Comparison of ENCODE assay signal across 15 cellular contexts in the genomic region with DNA sequence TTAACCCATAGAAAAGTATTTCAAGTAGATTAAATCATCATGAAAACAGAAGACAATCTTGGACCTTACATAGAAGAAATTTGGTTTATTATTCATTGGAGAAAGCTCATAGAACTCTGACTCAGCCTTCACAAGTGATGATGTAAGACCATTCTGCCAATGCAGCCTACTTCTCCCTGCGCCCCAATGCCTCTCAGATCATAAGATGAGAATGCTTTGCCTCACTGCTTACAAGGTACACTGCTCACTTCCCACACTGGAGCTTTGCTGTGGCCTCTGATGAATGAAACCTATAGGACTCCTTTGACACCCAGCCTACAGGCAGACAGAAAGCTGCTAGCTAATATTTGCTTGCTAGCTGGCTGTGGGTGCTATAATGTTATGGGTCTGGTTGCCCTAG.
DNase-seq lines count a peak whose midpoint lies in the region; TF ChIP-seq lines count a peak whose summit lies in the region.
"Had no signal": no experiment of that assay in that cellular context is flagged by ENCODE, and none has a peak within 500 bp of the region (broad histone marks: within the 10 kb centered on the region; RNA-seq: fewer than 3 reads in every experiment).

No MANE protein-coding gene starts in this region.

- no peak for TF ChIP-seq CTCF in epithelial cell of esophagus (IDR thresholded peaks at IDR 0.05; ENCODE audit: insufficient read depth, low read depth, low read length, missing control alignments)

- peak; percentile 43 for DNase-seq in HT1080 (ENCODE audit: low read depth)
- peak; percentile 9 for DNase-seq in epithelial cell of esophagus (ENCODE audit: low read depth)
- peak; percentile 7 for DNase-seq in kidney tubule cell (ENCODE audit: low spot score)
- DNase-seq in NCI-H2107 treated with DMSO at 0.1 percent for 48 hours (lab: John Stamatoyannopoulos, UW; ENCODE audit: unreplicated experiment) = no peak
- no peak for DNase-seq in NCI-H1048 (lab: John Stamatoyannopoulos, UW)
- no peak for DNase-seq in middle frontal gyrus (ENCODE audit: extremely low spot score, low spot score)
- DNase-seq: AML-193; CD4-positive, alpha-beta memory T cell; DMS153; DMS79; GF-D8; HCEC 1CT had no signal

- no peak overlapping the region for H3K4me3 ChIP-seq in epithelial cell of esophagus (ENCODE audit: low read length)
- H3K4me3 ChIP-seq: A549, BLaER1, GM23338 had no signal

Comparison
In these comparisons a context has a peak if more than half of its experiments do, and no peak if none do; other contexts are left out.
1. DNase-seq: peak in HT1080 (single experiment), epithelial cell of esophagus (single experiment) and kidney tubule cell (single experiment); none in NCI-H2107 treated with DMSO at 0.1 percent for 48 hours (single experiment), NCI-H1048 (single experiment) and middle frontal gyrus (single experiment).